ENCODE assay signal across 1 cellular context in the genomic region with DNA sequence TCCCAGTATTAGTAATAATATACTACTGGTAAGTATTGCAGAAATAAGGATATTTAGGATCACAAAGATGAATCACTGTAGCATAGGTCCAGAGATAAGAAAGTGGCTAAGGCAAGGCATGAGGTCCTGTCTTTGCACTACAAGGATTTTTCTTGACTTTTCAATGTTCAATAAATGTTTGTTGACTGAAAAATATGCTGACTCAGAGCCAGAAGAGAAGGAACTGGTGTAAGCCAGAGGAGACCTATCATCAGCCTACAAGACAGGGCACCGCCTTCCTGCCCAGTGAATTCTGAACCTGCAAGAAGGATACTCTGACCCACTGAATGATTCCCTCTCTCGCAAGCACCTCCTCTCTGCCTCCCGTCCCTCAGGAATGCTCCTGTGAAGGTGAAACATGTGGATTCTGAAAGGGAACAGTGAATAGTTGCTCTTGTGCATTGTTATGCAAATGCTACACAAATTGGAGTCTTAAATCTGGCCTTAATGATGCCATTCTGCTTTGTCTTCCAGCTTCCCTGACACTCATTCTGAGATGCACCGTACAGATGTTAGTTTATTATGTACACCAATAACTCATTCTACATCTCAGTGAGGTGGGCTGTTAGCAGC.
A peak's percentile ranks its signal among the peaks of the same experiment; 100 is the strongest.
TF ChIP-seq lines count a peak whose summit lies in the region.

No MANE protein-coding gene starts in this region.

TF ChIP-seq in GM23338, 12 proteins besides CTCF, POLR2A, EP300 and RAD21 (continued from another document):
- TF ChIP-seq JUNB (IDR thresholded peaks at IDR 0.05; ENCODE audit: unreplicated experiment) (no peak), STAT1 (IDR thresholded peaks at IDR 0.05; ENCODE audit: unreplicated experiment) (no peak), ZNF331 (CRISPR knock-in tag; IDR thresholded peaks at IDR 0.05; ENCODE audit: low read depth) (no peak), EZH2 (IDR thresholded peaks at IDR 0.05; ENCODE audit: low read depth, unreplicated experiment) (no peak), NANOG (IDR thresholded peaks at IDR 0.05; ENCODE audit: borderline replicate concordance) (peak; percentile 97), CREB1 (CRISPR knock-in tag; IDR thresholded peaks at IDR 0.05; ENCODE audit: low read depth) (0 out of 2 replicates have a peak, but pooled peaks have one; percentile 3)
- TF ChIP-seq, protein P1, sequence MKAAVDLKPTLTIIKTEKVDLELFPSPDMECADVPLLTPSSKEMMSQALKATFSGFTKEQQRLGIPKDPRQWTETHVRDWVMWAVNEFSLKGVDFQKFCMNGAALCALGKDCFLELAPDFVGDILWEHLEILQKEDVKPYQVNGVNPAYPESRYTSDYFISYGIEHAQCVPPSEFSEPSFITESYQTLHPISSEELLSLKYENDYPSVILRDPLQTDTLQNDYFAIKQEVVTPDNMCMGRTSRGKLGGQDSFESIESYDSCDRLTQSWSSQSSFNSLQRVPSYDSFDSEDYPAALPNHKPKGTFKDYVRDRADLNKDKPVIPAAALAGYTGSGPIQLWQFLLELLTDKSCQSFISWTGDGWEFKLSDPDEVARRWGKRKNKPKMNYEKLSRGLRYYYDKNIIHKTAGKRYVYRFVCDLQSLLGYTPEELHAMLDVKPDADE (IDR thresholded peaks at IDR 0.05): peak; percentile 47; the same call in 1 of the 2 replicates
- TF ChIP-seq, protein P2, sequence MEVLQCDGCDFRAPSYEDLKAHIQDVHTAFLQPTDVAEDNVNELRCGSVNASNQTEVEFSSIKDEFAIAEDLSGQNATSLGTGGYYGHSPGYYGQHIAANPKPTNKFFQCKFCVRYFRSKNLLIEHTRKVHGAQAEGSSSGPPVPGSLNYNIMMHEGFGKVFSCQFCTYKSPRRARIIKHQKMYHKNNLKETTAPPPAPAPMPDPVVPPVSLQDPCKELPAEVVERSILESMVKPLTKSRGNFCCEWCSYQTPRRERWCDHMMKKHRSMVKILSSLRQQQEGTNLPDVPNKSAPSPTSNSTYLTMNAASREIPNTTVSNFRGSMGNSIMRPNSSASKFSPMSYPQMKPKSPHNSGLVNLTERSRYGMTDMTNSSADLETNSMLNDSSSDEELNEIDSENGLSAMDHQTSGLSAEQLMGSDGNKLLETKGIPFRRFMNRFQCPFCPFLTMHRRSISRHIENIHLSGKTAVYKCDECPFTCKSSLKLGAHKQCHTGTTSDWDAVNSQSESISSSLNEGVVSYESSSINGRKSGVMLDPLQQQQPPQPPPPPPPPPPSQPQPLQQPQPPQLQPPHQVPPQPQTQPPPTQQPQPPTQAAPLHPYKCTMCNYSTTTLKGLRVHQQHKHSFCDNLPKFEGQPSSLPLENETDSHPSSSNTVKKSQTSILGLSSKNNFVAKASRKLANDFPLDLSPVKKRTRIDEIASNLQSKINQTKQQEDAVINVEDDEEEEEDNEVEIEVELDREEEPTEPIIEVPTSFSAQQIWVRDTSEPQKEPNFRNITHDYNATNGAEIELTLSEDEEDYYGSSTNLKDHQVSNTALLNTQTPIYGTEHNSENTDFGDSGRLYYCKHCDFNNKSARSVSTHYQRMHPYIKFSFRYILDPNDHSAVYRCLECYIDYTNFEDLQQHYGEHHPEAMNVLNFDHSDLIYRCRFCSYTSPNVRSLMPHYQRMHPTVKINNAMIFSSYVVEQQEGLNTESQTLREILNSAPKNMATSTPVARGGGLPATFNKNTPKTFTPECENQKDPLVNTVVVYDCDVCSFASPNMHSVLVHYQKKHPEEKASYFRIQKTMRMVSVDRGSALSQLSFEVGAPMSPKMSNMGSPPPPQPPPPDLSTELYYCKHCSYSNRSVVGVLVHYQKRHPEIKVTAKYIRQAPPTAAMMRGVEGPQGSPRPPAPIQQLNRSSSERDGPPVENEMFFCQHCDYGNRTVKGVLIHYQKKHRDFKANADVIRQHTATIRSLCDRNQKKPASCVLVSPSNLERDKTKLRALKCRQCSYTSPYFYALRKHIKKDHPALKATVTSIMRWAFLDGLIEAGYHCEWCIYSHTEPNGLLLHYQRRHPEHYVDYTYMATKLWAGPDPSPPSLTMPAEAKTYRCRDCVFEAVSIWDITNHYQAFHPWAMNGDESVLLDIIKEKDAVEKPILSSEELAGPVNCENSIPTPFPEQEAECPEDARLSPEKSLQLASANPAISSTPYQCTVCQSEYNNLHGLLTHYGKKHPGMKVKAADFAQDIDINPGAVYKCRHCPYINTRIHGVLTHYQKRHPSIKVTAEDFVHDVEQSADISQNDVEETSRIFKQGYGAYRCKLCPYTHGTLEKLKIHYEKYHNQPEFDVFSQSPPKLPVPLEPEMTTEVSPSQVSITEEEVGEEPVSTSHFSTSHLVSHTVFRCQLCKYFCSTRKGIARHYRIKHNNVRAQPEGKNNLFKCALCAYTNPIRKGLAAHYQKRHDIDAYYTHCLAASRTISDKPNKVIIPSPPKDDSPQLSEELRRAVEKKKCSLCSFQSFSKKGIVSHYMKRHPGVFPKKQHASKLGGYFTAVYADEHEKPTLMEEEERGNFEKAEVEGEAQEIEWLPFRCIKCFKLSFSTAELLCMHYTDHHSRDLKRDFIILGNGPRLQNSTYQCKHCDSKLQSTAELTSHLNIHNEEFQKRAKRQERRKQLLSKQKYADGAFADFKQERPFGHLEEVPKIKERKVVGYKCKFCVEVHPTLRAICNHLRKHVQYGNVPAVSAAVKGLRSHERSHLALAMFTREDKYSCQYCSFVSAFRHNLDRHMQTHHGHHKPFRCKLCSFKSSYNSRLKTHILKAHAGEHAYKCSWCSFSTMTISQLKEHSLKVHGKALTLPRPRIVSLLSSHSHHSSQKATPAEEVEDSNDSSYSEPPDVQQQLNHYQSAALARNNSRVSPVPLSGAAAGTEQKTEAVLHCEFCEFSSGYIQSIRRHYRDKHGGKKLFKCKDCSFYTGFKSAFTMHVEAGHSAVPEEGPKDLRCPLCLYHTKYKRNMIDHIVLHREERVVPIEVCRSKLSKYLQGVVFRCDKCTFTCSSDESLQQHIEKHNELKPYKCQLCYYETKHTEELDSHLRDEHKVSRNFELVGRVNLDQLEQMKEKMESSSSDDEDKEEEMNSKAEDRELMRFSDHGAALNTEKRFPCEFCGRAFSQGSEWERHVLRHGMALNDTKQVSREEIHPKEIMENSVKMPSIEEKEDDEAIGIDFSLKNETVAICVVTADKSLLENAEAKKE (CRISPR knock-in tag; IDR thresholded peaks at IDR 0.05): peak; percentile 87
